Comparison of ENCODE assay signal across 8 cellular contexts in genomic region chr15:90099868-90100854, GRCh38. TPM values are rescaled to one million over a fixed set of nuclear protein-coding genes. Genes with fewer than 3 reads are reported as not detected.
A peak's percentile ranks its signal among the peaks of the same experiment; 100 is the strongest.
DNase-seq lines count a peak whose midpoint lies in the region; ATAC-seq, FAIRE-seq and TF ChIP-seq lines count a peak whose summit lies in the region.

No MANE protein-coding gene starts in this region.

- H3K27ac ChIP-seq in ACC112 (ENCODE audit: low read depth, low read length) (no peak overlapping the region), pancreas (peak overlapping the region; percentile 95 to 98 (median 98))

- WGBS in pancreas, 2 donors, result 14% methylated on average over 11 of the region's 11 CpGs

- H3K36me3 ChIP-seq in ACC112 (ENCODE audit: insufficient read depth, low read length) (no peaks in the 10 kb centered on the region), pancreas (no peaks in the 10 kb centered on the region)

- H3K79me2 ChIP-seq in ACC112 (ENCODE audit: control insufficient read depth, insufficient read depth, low read length, unreplicated experiment), result peaks cover 15% of the 10 kb centered on the region

- no peaks in the 10 kb centered on the region for H3K27me3 Mint-ChIP-seq in T-helper 1 cell treated with Interleukin-12 subunit alpha and Interleukin-12 subunit beta and Interleukin-4 antibody, amounts not matched to agents 30 μg/mL and 1 μg/mL, for 36 hours (ENCODE audit: low read depth)

- H3K9me3 Mint-ChIP-seq in T-helper 1 cell treated with Interleukin-12 subunit alpha and Interleukin-12 subunit beta and Interleukin-4 antibody, amounts not matched to agents 30 μg/mL and 1 μg/mL, for 36 hours, result no peaks in the 10 kb centered on the region

- H3K9me3 ChIP-seq in pancreas, result no peaks in the 10 kb centered on the region

- H3K4me1 Mint-ChIP-seq in T-helper 1 cell treated with Interleukin-12 subunit alpha and Interleukin-12 subunit beta and Interleukin-4 antibody, amounts not matched to agents 30 μg/mL and 1 μg/mL, for 36 hours (ENCODE audit: low read depth), result peaks cover 50% of the 10 kb centered on the region

- DNase-seq in GM12864 (ENCODE audit: low read depth), result no peak
- DNase-seq in fibroblast of pulmonary artery (ENCODE audit: low read depth), result peak; percentile 58
- DNase-seq in pancreas, result peak in 4 of 6 donors; percentile 73 to 80 (median 74)
- no peak for DNase-seq in T-helper 9 cell
- DNase-seq in SW480 (ENCODE audit: low spot score), result no peak

- H3K4me3 Mint-ChIP-seq in T-helper 1 cell treated with Interleukin-12 subunit alpha and Interleukin-12 subunit beta and Interleukin-4 antibody, amounts not matched to agents 30 μg/mL and 1 μg/mL, for 36 hours, result peak overlapping the region; percentile 84

- H3K4me3 ChIP-seq in ACC112 (ENCODE audit: low read depth, low read length), result peak overlapping the region; percentile 99; the same call in 1 of the 2 replicates
- H3K4me3 ChIP-seq in GM12864 (ENCODE audit: low read depth, low read length), result peak overlapping the region; percentile 84
- no peak overlapping the region for H3K4me3 ChIP-seq in fibroblast of pulmonary artery (replicated peaks; ENCODE audit: low read depth, low read length)
- peak overlapping the region in 3 of 4 donors; percentile 93 to 99 (median 97) for H3K4me3 ChIP-seq in pancreas

- peaks cover 27% of the 10 kb centered on the region for H3K4me1 ChIP-seq in ACC112 (ENCODE audit: control insufficient read depth, insufficient read depth, low read length, unreplicated experiment)
- H3K4me1 ChIP-seq in pancreas, result peaks cover 51 to 73% (median 55%) of the 10 kb centered on the region in 3 donors

- no peaks in the 10 kb centered on the region for H3K27me3 ChIP-seq in ACC112 (ENCODE audit: insufficient read depth, low read length)
- H3K27me3 ChIP-seq in pancreas, result no peaks in the 10 kb centered on the region

- H3K27ac Mint-ChIP-seq in T-helper 1 cell treated with Interleukin-12 subunit alpha and Interleukin-12 subunit beta and Interleukin-4 antibody, amounts not matched to agents 30 μg/mL and 1 μg/mL, for 36 hours, result peak overlapping the region; percentile 97

- FAIRE-seq in pancreas (lab: Jason Lieb, UNC), result no peak

- TF ChIP-seq CTCF in GM12864 (IDR thresholded peaks at IDR 0.05; ENCODE audit: low read depth, low read length, missing control alignments) (no peak), fibroblast of pulmonary artery (IDR thresholded peaks at IDR 0.05; ENCODE audit: low read length, missing control alignments) (no peak), pancreas (IDR thresholded peaks at IDR 0.05) (no peak)

- ATAC-seq in pancreas (peak in 3 of 4 donors; percentile 6 to 11 (median 10)), HG02623 (IDR thresholded peaks at IDR 0.05; ENCODE audit: unreplicated experiment) (no peak)

- H2AFZ ChIP-seq in ACC112 (ENCODE audit: low read length, unreplicated experiment), result no peak overlapping the region

- H3K36me3 Mint-ChIP-seq in T-helper 1 cell treated with Interleukin-12 subunit alpha and Interleukin-12 subunit beta and Interleukin-4 antibody, amounts not matched to agents 30 μg/mL and 1 μg/mL, for 36 hours (ENCODE audit: low read depth), result peaks cover 21% of the 10 kb centered on the region

- intact Hi-C loops in pancreas (cut with DNase I), result no loop called here

RNA-seq across cellular contexts. Expression of gene IDH2, which starts 2.1 kb away (rescaled TPM):
- total RNA-seq in pancreas, result 100 to 1,000 TPM; 107 to 128 (median 114) TPM
- polyA plus RNA-seq in pancreas, result 10 to 100 TPM; 53.6 to 55.7 TPM

Comparison
In these comparisons a context has a peak if more than half of its experiments do, and no peak if none do; other contexts are left out.
1. DNase-seq: peak in fibroblast of pulmonary artery (single experiment) and pancreas (4 of 6); none in GM12864 (single experiment), T-helper 9 cell (single experiment) and SW480 (single experiment).